In the genomic region with DNA sequence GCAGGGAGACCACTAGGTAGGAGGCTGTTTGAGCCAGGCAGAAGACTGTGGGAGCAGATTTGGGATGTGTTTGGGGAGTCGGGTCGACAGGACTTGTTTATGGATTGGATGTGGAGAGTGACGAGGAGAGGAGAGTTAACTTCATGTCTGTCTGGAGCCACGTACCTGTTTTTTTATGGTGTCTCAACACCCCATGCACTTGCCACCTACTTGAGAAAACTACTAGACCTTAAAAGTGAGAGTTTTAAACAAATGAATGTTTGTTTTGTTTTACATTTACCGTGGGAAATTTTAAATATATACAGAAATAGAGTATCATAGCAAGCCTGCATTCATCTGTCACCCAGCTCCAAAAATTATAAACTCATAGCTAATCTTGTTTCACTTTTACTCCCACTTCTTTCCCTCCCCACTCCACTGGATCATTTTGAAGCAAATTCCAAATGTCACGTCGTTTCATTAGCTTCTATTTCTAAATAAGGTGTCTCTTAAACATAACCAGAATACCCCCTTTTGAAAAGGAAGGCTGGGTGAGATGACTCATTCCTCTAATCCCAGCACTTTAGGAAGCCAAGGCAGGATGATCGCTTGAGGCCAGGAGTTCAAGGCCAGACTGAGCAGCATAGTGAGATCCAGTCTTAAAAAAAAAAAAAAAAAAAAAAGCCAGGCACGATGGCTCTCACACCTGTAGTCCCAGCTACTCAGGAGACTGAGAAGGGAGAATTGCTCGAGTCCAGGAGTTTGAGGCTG, we compare ENCODE assay signal across 18 cellular contexts.
"Had no signal": no experiment of that assay in that cellular context is flagged by ENCODE, and none has a peak within 500 bp of the region (broad histone marks: within the 10 kb centered on the region; RNA-seq: fewer than 3 reads in every experiment).

No MANE protein-coding gene starts in this region.

- DNase-seq: activated CD4-positive, alpha-beta memory T cell treated with anti-CD3 and anti-CD28 coated beads for 36 hours; activated effector memory CD4-positive, alpha-beta T cell treated with Interleukin-2 at 50 U/mL for 16 hours; activated naive CD4-positive, alpha-beta T cell treated with anti-CD3 and anti-CD28 coated beads, Interleukin-2, amount 50 U/mL, for 16 hours; activated T-cell treated with anti-CD3 and anti-CD28 coated beads, Interleukin-2, amount 50 U/mL, for 4 hours; amygdala; dermis blood vessel endothelial cell; effector memory CD8-positive, alpha-beta T cell; gastrocnemius medialis; heart right ventricle; left colon; lower lobe of right lung; SHP77 treated with DMSO at 0.1 percent for 48 hours; spleen; WERI-Rb-1 had no signal

- H3K9me3 ChIP-seq: breast epithelium, gastrocnemius medialis, heart right ventricle, lower lobe of right lung had no signal

- H3K27ac ChIP-seq: breast epithelium, epithelial cell of prostate, heart right ventricle, lower lobe of right lung, spleen, WERI-Rb-1 had no signal

- H3K27me3 Mint-ChIP-seq: activated CD4-positive, alpha-beta memory T cell treated with anti-CD3 and anti-CD28 coated beads for 36 hours; effector memory CD8-positive, alpha-beta T cell; type B pancreatic cell had no signal

- H3K4me1 ChIP-seq: breast epithelium, lower lobe of right lung, spleen had no signal

- H3K4me3 Mint-ChIP-seq: activated CD4-positive, alpha-beta memory T cell treated with anti-CD3 and anti-CD28 coated beads for 36 hours; activated T-cell treated with anti-CD3 and anti-CD28 coated beads, Interleukin-2, amount 50 U/mL, for 4 hours; effector memory CD8-positive, alpha-beta T cell; T-helper 1 cell treated with Interleukin-12 subunit alpha and Interleukin-12 subunit beta and Interleukin-4 antibody, amounts not matched to agents 30 μg/mL and 1 μg/mL, for 36 hours; type B pancreatic cell had no signal

- H3K36me3 ChIP-seq: breast epithelium had no signal

- H3K27ac Mint-ChIP-seq: activated CD4-positive, alpha-beta memory T cell treated with anti-CD3 and anti-CD28 coated beads for 36 hours; effector memory CD8-positive, alpha-beta T cell; T-helper 1 cell treated with Interleukin-12 subunit alpha and Interleukin-12 subunit beta and Interleukin-4 antibody, amounts not matched to agents 30 μg/mL and 1 μg/mL, for 36 hours; type B pancreatic cell had no signal

- H3K9me3 Mint-ChIP-seq: activated CD4-positive, alpha-beta memory T cell treated with anti-CD3 and anti-CD28 coated beads for 36 hours; activated T-cell treated with anti-CD3 and anti-CD28 coated beads, Interleukin-2, amount 50 U/mL, for 4 hours; effector memory CD8-positive, alpha-beta T cell; T-helper 1 cell treated with Interleukin-12 subunit alpha and Interleukin-12 subunit beta and Interleukin-4 antibody, amounts not matched to agents 30 μg/mL and 1 μg/mL, for 36 hours; type B pancreatic cell had no signal

- H3K27me3 ChIP-seq: breast epithelium, gastrocnemius medialis, heart right ventricle, spleen had no signal

- H3K4me3 ChIP-seq: breast epithelium, gastrocnemius medialis, heart right ventricle, lower lobe of right lung, spleen had no signal
